Comparison of ENCODE assay signal across 1 cellular context in genomic region chr5:148482697-148483462, GRCh38.
TF ChIP-seq lines count a peak whose summit lies in the region.

No MANE protein-coding gene starts in this region.

TF ChIP-seq in K562, 482 proteins besides CTCF, POLR2A, EP300 and RAD21 (continued from another document and continues in another):
- TF ChIP-seq ZNF518B (CRISPR knock-in tag; IDR thresholded peaks at IDR 0.05) (no peak), ZNF507 (tag; conservative IDR thresholded peaks at IDR 0.05) (no peak), ZNF584 (CRISPR knock-in tag; IDR thresholded peaks at IDR 0.05; ENCODE audit: low read depth) (no peak), SMARCA5 (IDR thresholded peaks at IDR 0.05) (peak; percentile 97), ZNF146 (CRISPR knock-in tag; IDR thresholded peaks at IDR 0.05; ENCODE audit: unreplicated experiment) (no peak), MECOM (CRISPR knock-in tag; IDR thresholded peaks at IDR 0.05) (peak; percentile 50; the same call in 1 of the 2 replicates), RBM17 (IDR thresholded peaks at IDR 0.05; ENCODE audit: borderline replicate concordance, low read depth, low read length) (no peak), THAP7 (CRISPR knock-in tag; IDR thresholded peaks at IDR 0.05) (no peak), ZFX (CRISPR knock-in tag; IDR thresholded peaks at IDR 0.05) (no peak), E2F3 (CRISPR knock-in tag; IDR thresholded peaks at IDR 0.05) (no peak), HDAC2 (IDR thresholded peaks at IDR 0.05) (peak; percentile 80; the same call in 1 of the 2 replicates), RNF2 (IDR thresholded peaks at IDR 0.05) (no peak), CEBPZ (IDR thresholded peaks at IDR 0.05; ENCODE audit: borderline replicate concordance, low read depth, low read length) (no peak), CXXC5 (CRISPR knock-in tag; IDR thresholded peaks at IDR 0.05) (0 out of 2 replicates have a peak, but pooled peaks have one; percentile 11), ZEB2 (IDR thresholded peaks at IDR 0.05) (no peak), STAG1 (CRISPR knock-in tag; IDR thresholded peaks at IDR 0.05; ENCODE audit: borderline replicate concordance) (no peak), SMARCC2 (IDR thresholded peaks at IDR 0.05; ENCODE audit: low read depth) (no peak; the same call in 1 of the 2 replicates), TCFL5 (CRISPR knock-in tag; conservative IDR thresholded peaks at IDR 0.05) (no peak), KHSRP (IDR thresholded peaks at IDR 0.05) (no peak), ETV6 (IDR thresholded peaks at IDR 0.05; ENCODE audit: borderline replicate concordance in 1 of 2, low read depth in 2 of 2, low read length in 1 of 2) (no peak), ETV6 (CRISPR knock-in tag; IDR thresholded peaks at IDR 0.05; ENCODE audit: borderline replicate concordance) (no peak), ZNF232 (CRISPR knock-in tag; IDR thresholded peaks at IDR 0.05) (no peak), TSC22D4 (tag; IDR thresholded peaks at IDR 0.05) (no peak), ZBTB40 (IDR thresholded peaks at IDR 0.05) (no peak), ZBTB40 (CRISPR knock-in tag; IDR thresholded peaks at IDR 0.05) (no peak), MXI1 (IDR thresholded peaks at IDR 0.05; ENCODE audit: low read depth, low read length) (no peak), PRMT5 (CRISPR knock-in tag; IDR thresholded peaks at IDR 0.05) (no peak), FOXO4 (CRISPR knock-in tag; IDR thresholded peaks at IDR 0.05) (no peak), PPARD (CRISPR knock-in tag; IDR thresholded peaks at IDR 0.05) (no peak), ATF3 (IDR thresholded peaks at IDR 0.05) (no peak), ATF3 (CRISPR knock-in tag; conservative IDR thresholded peaks at IDR 0.05) (no peak), CREM (IDR thresholded peaks at IDR 0.05; ENCODE audit: low read depth) (no peak), CGGBP1 (CRISPR knock-in tag; IDR thresholded peaks at IDR 0.05) (no peak), HINFP (tag; conservative IDR thresholded peaks at IDR 0.05; ENCODE audit: low read depth) (no peak), SREBF2 (CRISPR knock-in tag; IDR thresholded peaks at IDR 0.05) (no peak), MAFG (tag; conservative IDR thresholded peaks at IDR 0.05) (no peak), IRF2 (CRISPR knock-in tag; IDR thresholded peaks at IDR 0.05) (no peak), ZFP1 (CRISPR knock-in tag; IDR thresholded peaks at IDR 0.05) (no peak), POLR2AphosphoS2 (IDR thresholded peaks at IDR 0.05; ENCODE audit: low read length) (no peak), ZNF77 (CRISPR knock-in tag; IDR thresholded peaks at IDR 0.05) (no peak), EHMT2 (IDR thresholded peaks at IDR 0.05) (peak; percentile 78; the same call in 1 of the 2 replicates), BCL6 (CRISPR knock-in tag; IDR thresholded peaks at IDR 0.05) (no peak), FOXJ2 (tag; IDR thresholded peaks at IDR 0.05) (no peak), CC2D1A (IDR thresholded peaks at IDR 0.05) (peak; percentile 72; the same call in 1 of the 2 replicates), ATF2 (CRISPR knock-in tag; IDR thresholded peaks at IDR 0.05) (no peak)
